ENCODE assay signal across 18 cellular contexts in the genomic region with DNA sequence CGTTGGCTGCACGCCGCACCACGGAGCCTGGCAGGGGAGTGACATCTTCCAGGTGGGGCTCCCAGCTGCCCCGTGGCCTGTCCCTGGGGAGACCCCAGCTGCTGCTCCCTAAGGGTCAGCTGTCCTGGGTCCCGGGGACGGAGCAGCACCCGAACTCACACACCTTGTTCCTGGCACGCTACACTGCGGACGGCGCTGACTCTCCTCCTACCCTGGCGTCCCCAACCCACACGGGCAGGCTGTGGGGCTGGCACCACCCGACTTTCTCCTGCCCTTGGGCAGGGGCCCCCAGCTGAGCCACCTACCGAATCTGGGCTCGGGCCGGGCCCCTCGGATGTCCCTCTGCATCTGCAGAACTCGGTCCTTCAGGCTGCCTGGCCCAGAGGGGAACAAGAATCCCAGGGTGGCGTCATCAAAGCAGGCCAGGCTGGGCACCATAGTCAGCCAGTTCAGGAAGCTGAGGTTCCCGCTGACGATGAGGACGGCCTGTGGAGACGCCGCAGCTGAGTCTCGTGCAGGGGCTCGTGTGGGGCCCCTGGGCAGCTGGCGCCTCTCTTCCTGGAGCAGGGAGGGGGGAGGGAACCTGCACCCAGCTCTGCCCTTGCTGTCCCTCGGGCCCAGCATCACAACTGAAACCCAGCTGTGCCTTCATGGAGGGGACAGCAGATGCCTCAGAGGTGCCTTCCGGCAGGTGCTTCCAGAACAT.
DNase-seq lines count a peak whose midpoint lies in the region; ATAC-seq and TF ChIP-seq lines count a peak whose summit lies in the region.
"Had no signal": no experiment of that assay in that cellular context is flagged by ENCODE, and none has a peak within 500 bp of the region (broad histone marks: within the 10 kb centered on the region; RNA-seq: fewer than 3 reads in every experiment).

No MANE protein-coding gene starts in this region.

- H3K27me3 ChIP-seq in BLaER1 = no peaks in the 10 kb centered on the region
- no peaks in the 10 kb centered on the region for H3K27me3 ChIP-seq in psoas muscle (ENCODE audit: insufficient read depth in 3 of 3, low read length in 2 of 3)
- no peaks in the 10 kb centered on the region for H3K27me3 ChIP-seq in breast epithelium

- no peak overlapping the region for H3K27ac Mint-ChIP-seq in glutamatergic neuron (ENCODE audit: unreplicated experiment)
- H3K27ac Mint-ChIP-seq: CD8-positive, alpha-beta memory T cell had no signal

- peaks cover 4% of the 10 kb centered on the region for H3K36me3 Mint-ChIP-seq in glutamatergic neuron (ENCODE audit: unreplicated experiment)

- H3K4me3 ChIP-seq in BLaER1 (peak overlapping the region; percentile 62), psoas muscle (no peak overlapping the region), breast epithelium (no peak overlapping the region)
- H3K4me3 ChIP-seq: GM23248, K562, SK-N-MC had no signal

- TF ChIP-seq CTCF in glutamatergic neuron (IDR thresholded peaks at IDR 0.05; ENCODE audit: partially characterized antibody, unreplicated experiment) (no peak), psoas muscle (IDR thresholded peaks at IDR 0.05) (no peak), breast epithelium (IDR thresholded peaks at IDR 0.05) (no peak)

- 94% methylated on average over 31 of the region's 31 CpGs for WGBS in psoas muscle, 3 donors

- H3K4me1 ChIP-seq in BLaER1 (peaks cover 79% of the 10 kb centered on the region), psoas muscle (no peaks in the 10 kb centered on the region), breast epithelium (no peaks in the 10 kb centered on the region)

- peaks cover 13% of the 10 kb centered on the region for H3K4me1 Mint-ChIP-seq in glutamatergic neuron (ENCODE audit: low read depth, unreplicated experiment)
- H3K4me1 Mint-ChIP-seq: CD8-positive, alpha-beta memory T cell had no signal

- TF ChIP-seq POLR2A in breast epithelium (IDR thresholded peaks at IDR 0.05) = no peak

- no peak for ATAC-seq in psoas muscle
- no peak for ATAC-seq in HG02840 (IDR thresholded peaks at IDR 0.05; ENCODE audit: low FRiP score, unreplicated experiment)
- ATAC-seq: HCT116, K562, PC-3 had no signal

- H4K20me1 ChIP-seq in BLaER1 = no peaks in the 10 kb centered on the region

- no peak overlapping the region for H3K4me3 Mint-ChIP-seq in glutamatergic neuron (ENCODE audit: unreplicated experiment)
- H3K4me3 Mint-ChIP-seq: CD8-positive, alpha-beta memory T cell had no signal

- peak overlapping the region; percentile 85 for H3K9ac ChIP-seq in BLaER1
- H3K9ac ChIP-seq: GM23248 had no signal

- peaks cover 3% of the 10 kb centered on the region for H3K9me3 Mint-ChIP-seq in glutamatergic neuron (ENCODE audit: unreplicated experiment)
- H3K9me3 Mint-ChIP-seq: CD8-positive, alpha-beta memory T cell had no signal

- H3K27me3 Mint-ChIP-seq in glutamatergic neuron (ENCODE audit: unreplicated experiment) = peaks cover 6% of the 10 kb centered on the region
- H3K27me3 Mint-ChIP-seq: CD8-positive, alpha-beta memory T cell had no signal

- intact Hi-C loops in psoas muscle (cut with DNase I) (no loop called here), breast epithelium (cut with DNase I; ENCODE audit: low total_unique reads) (no loop called here), posterior vena cava (cut with DNase I) (no loop called here)

- H3K36me3 ChIP-seq in BLaER1 (peaks cover 42% of the 10 kb centered on the region), psoas muscle (ENCODE audit: insufficient read depth in 1 of 2, low read depth in 1 of 2) (peaks cover 0 to 4% of the 10 kb centered on the region in 2 donors), breast epithelium (no peaks in the 10 kb centered on the region)

- DNase-seq in MV-4-11 (lab: John Stamatoyannopoulos, UW) (peak; percentile 24), glutamatergic neuron (peak; percentile 12), psoas muscle (peak; percentile 9 to 44), breast epithelium (ENCODE audit: low spot score in 2 of 2) (no peak), posterior vena cava (ENCODE audit: low spot score) (no peak)
- DNase-seq: DMS79, GM23248, NCI-H1436, NCI-H2029, NCI-H510A treated with DMSO at 0.1 percent for 48 hours, NCI-H82, PC-3 had no signal

- peaks cover 24% of the 10 kb centered on the region for H3K9me3 ChIP-seq in BLaER1
- H3K9me3 ChIP-seq in psoas muscle = no peaks in the 10 kb centered on the region
- H3K9me3 ChIP-seq in breast epithelium = no peaks in the 10 kb centered on the region

- H3K27ac ChIP-seq in BLaER1 = peak overlapping the region; percentile 97
- H3K27ac ChIP-seq in psoas muscle = no peak overlapping the region
- no peak overlapping the region for H3K27ac ChIP-seq in breast epithelium
- H3K27ac ChIP-seq: GM23248, SK-N-MC had no signal

- H3K4me2 ChIP-seq in BLaER1 = peak overlapping the region; percentile 99

Comparison
In these comparisons a context has a peak if more than half of its experiments do, and no peak if none do; other contexts are left out.
1. DNase-seq: peak in MV-4-11 (single experiment), glutamatergic neuron (single experiment) and psoas muscle (2 of 2); none in breast epithelium (0 of 2) and posterior vena cava (single experiment).